In the genomic region with DNA sequence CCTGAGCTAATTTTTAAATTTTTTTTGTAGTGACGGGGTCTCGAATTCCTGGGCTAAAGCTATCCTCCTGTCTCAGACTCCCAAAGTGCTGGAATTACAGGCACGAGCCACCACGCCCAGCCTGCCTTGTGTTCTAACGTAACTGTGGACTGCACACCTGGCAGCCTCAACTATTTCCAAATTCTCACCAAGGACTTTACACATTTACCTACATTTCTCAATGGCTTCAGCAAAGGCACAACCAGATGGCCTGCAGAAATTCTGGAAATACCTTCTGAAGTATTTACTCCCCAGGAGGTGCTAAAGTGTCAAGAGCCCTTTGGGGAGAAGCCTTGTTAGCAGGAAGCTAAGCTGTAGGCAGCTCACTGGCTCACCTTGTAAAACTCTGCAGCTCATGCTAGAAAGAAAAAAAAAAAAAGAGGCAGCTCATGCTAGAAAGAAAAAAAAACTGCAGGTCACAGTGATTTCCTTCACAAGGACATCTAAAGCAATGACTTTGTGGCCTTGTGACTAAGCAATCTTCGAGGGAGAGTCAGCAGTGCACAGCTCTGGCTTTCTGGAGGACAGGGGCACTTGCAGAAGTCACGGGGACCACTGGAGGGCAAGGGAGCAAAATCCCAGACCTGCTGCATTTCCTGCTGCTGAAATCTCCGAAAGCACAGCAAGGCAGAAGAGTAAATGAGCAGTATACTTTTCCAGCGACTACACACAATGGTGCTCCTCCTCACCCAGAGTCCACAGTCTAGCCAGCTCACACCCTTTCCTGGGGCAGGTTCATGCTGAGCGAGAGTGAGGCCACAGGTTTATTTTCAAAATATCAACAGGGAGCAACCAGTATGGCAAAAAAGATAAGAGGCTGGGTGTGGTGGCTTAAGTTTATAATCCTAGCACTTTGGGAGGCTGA, we compare ENCODE assay signal across 13 cellular contexts. TPM values are rescaled to one million over a fixed set of nuclear protein-coding genes. Genes with fewer than 3 reads are reported as not detected.
DNase-seq lines count a peak whose midpoint lies in the region; ATAC-seq and TF ChIP-seq lines count a peak whose summit lies in the region.
"Had no signal": no experiment of that assay in that cellular context is flagged by ENCODE, and none has a peak within 500 bp of the region (broad histone marks: within the 10 kb centered on the region; RNA-seq: fewer than 3 reads in every experiment).

No MANE protein-coding gene starts in this region.

- H3K4me2 ChIP-seq in mesenchymal stem cell (ENCODE audit: low read length, poor library complexity, severe bottlenecking), result no peak overlapping the region
- H3K4me2 ChIP-seq: BLaER1 had no signal

- DNase-seq in Caco-2 (peak; percentile 70 to 82), HuH-7.5 (ENCODE audit: low spot score) (peak; percentile 27), dermis blood vessel endothelial cell (peak; percentile 27), mesenchymal stem cell (peak; percentile 19), T-cell (no peak)
- DNase-seq: amniotic stem cell, foreskin fibroblast, NCI-H1436 treated with DMSO at 0.1 percent for 48 hours had no signal

- no peak overlapping the region for H3K23ac ChIP-seq in mesenchymal stem cell (ENCODE audit: low read length in 2 of 2)

- no peak overlapping the region for H4K8ac ChIP-seq in mesenchymal stem cell (ENCODE audit: low read length)

- H3K27me3 ChIP-seq in Caco-2 (replicated peaks; ENCODE audit: control insufficient read depth, insufficient read depth, low read length) (no peaks in the 10 kb centered on the region), mesenchymal stem cell (ENCODE audit: control insufficient read depth in 1 of 2, insufficient read depth in 1 of 2, low read length in 2 of 2) (no peaks in the 10 kb centered on the region)
- H3K27me3 ChIP-seq: BLaER1 had no signal

- POLR2A ChIA-PET in Caco-2 (lab: Charles Lee), result interaction anchor here (0.6 to 1.4 kb wide), 7 partner anchors 31 to 416 kb away, joined by 3 to 7 read pairs (median 4); partner anchors contain the start of gene BAIAP2L1
- POLR2A ChIA-PET in T-cell (lab: Charles Lee), result no interaction called here

- H3K36me3 ChIP-seq in Caco-2 (ENCODE audit: control insufficient read depth, insufficient read depth, low read length) (no peaks in the 10 kb centered on the region; the same call in 1 of the 2 replicates), mesenchymal stem cell (ENCODE audit: control insufficient read depth in 1 of 2, insufficient read depth in 2 of 2, low read depth in 1 of 2, low read length in 2 of 2) (peaks cover 0 to 18% of the 10 kb centered on the region in 2 experiments)
- H3K36me3 ChIP-seq: BLaER1, prostate gland had no signal

- no peak overlapping the region for H3K4ac ChIP-seq in mesenchymal stem cell (ENCODE audit: low read depth in 1 of 2, low read length in 2 of 2)

- peaks cover 26% of the 10 kb centered on the region for H3K79me1 ChIP-seq in mesenchymal stem cell (replicated peaks; ENCODE audit: low read length, poor library complexity, severe bottlenecking)

- H3K4me1 Mint-ChIP-seq in Caco-2 (ENCODE audit: low read depth, unreplicated experiment) (peaks cover 21% of the 10 kb centered on the region), T-cell (peaks cover 0 to 5% (median 0%) of the 10 kb centered on the region in 3 donors)

- no peak overlapping the region for H2AK5ac ChIP-seq in mesenchymal stem cell (ENCODE audit: low read length, severe bottlenecking)

- H2AFZ ChIP-seq in mesenchymal stem cell (ENCODE audit: low read depth, low read length), result no peak overlapping the region

- H3K18ac ChIP-seq in mesenchymal stem cell (ENCODE audit: low read depth in 1 of 2, low read length in 2 of 2), result peak overlapping the region in 1 of 2 experiments; percentile 50

- WGBS in mesenchymal stem cell, result 75% methylated on average over 10 of the region's 10 CpGs

- ATAC-seq in HG03175 (IDR thresholded peaks at IDR 0.05; ENCODE audit: unreplicated experiment), result no peak
- no peak for ATAC-seq in GM21717 (IDR thresholded peaks at IDR 0.05; ENCODE audit: unreplicated experiment)
- no peak for ATAC-seq in T-cell (replicated peaks in 1 of 4)
- ATAC-seq in HG02678 (IDR thresholded peaks at IDR 0.05; ENCODE audit: unreplicated experiment), result no peak

- H3K27me3 Mint-ChIP-seq in Caco-2 (ENCODE audit: insufficient read depth, unreplicated experiment) (no peaks in the 10 kb centered on the region), T-cell (no peaks in the 10 kb centered on the region)

- H3K14ac ChIP-seq in mesenchymal stem cell (ENCODE audit: low read length in 2 of 2), result no peak overlapping the region

- intact Hi-C loops in Caco-2 (cut with micrococcal nuclease; ENCODE audit: unreplicated experiment), result loop anchor here (2.0 kb wide), 2 partner anchors 40 to 58 kb away; partner anchors contain the start of gene BAIAP2L1

- peak in 1 of 2 experiments; percentile 44 for TF ChIP-seq CTCF in Caco-2 (IDR thresholded peaks at IDR 0.05; ENCODE audit: insufficient read depth in 1 of 2, low read depth in 1 of 2, low read length in 1 of 2, severe bottlenecking in 1 of 2, unreplicated experiment in 1 of 2)

- H2BK15ac ChIP-seq in mesenchymal stem cell (ENCODE audit: low read depth, poor library complexity, severe bottlenecking), result no peak overlapping the region

- H4K91ac ChIP-seq in mesenchymal stem cell (ENCODE audit: low read length), result no peak overlapping the region

- no peak overlapping the region for H2BK5ac ChIP-seq in mesenchymal stem cell (ENCODE audit: low read depth, low read length, poor library complexity, severe bottlenecking)

- BruUV-seq in Caco-2 (replicated peaks; lab: Mats Ljungman, UMichigan), result no TSS peak

- H2BK12ac ChIP-seq in mesenchymal stem cell (ENCODE audit: low read length in 2 of 2), result no peak overlapping the region

- H3K4me3 ChIP-seq in Caco-2 (ENCODE audit: low read depth, low read length), result no peak overlapping the region
- H3K4me3 ChIP-seq in mesenchymal stem cell (ENCODE audit: insufficient read depth in 1 of 2, low read depth in 1 of 2, low read length in 2 of 2), result no peak overlapping the region
- H3K4me3 ChIP-seq: BLaER1, prostate gland had no signal

- peak overlapping the region; percentile 32 for H3K4me3 Mint-ChIP-seq in Caco-2 (ENCODE audit: unreplicated experiment)
- no peak overlapping the region for H3K4me3 Mint-ChIP-seq in T-cell

- no peak overlapping the region for H3K9ac ChIP-seq in mesenchymal stem cell (ENCODE audit: low read length)
- H3K9ac ChIP-seq: BLaER1 had no signal

- H3K4me1 ChIP-seq in Caco-2 (peaks cover 35% of the 10 kb centered on the region), mesenchymal stem cell (ENCODE audit: control insufficient read depth, insufficient read depth, low read depth, low read length) (peaks cover 19% of the 10 kb centered on the region)
- H3K4me1 ChIP-seq: BLaER1, prostate gland had no signal

- H3K9me3 ChIP-seq in Caco-2, result no peaks in the 10 kb centered on the region
- H3K9me3 ChIP-seq in mesenchymal stem cell (ENCODE audit: control insufficient read depth, low read length), result no peaks in the 10 kb centered on the region
- H3K9me3 ChIP-seq: BLaER1, prostate gland had no signal

- CTCF ChIA-PET in Caco-2 (lab: Charles Lee), result interaction anchor here (0.5 to 1.4 kb wide), 11 partner anchors 17 to 177 kb away, joined by 3 to 14 read pairs (median 4); partner anchors contain the start of gene BAIAP2L1
- CTCF ChIA-PET in T-cell (lab: Charles Lee), result no interaction called here

- H2BK120ac ChIP-seq in mesenchymal stem cell (ENCODE audit: low read depth, low read length), result no peak overlapping the region

- H3K27ac Mint-ChIP-seq in Caco-2 (ENCODE audit: unreplicated experiment) (peak overlapping the region; percentile 91), T-cell (no peak overlapping the region)

- H3K36me3 Mint-ChIP-seq in Caco-2 (ENCODE audit: insufficient read depth, unreplicated experiment) (peaks cover 44% of the 10 kb centered on the region), T-cell (no peaks in the 10 kb centered on the region)

- H3K27ac ChIP-seq in mesenchymal stem cell (ENCODE audit: low read length, poor library complexity, severe bottlenecking), result peak overlapping the region; percentile 70
- H3K27ac ChIP-seq: BLaER1, prostate gland had no signal

- H3K9me3 Mint-ChIP-seq in Caco-2 (ENCODE audit: unreplicated experiment) (no peaks in the 10 kb centered on the region), T-cell (no peaks in the 10 kb centered on the region)

RNA-seq across cellular contexts. Expression of gene BAIAP2L1, which starts 40.4 kb away (rescaled TPM):
- total RNA-seq in Caco-2 (2022), result 60.9 and 66.9 TPM in 2 replicates
- total RNA-seq in dermis blood vessel endothelial cell, result 0.84 and 1.4 TPM in 2 replicates
- polyA plus RNA-seq in mesenchymal stem cell (2013, experiment 1 of 2), result 10.1 TPM
- 10.6 TPM for polyA plus RNA-seq in mesenchymal stem cell (2013, experiment 2 of 2)
- total RNA-seq in T-cell, result 1 to 10 TPM in 4 of 5 donors, under 1 TPM in 1; 0.92 to 2.6 (median 1.5) TPM

Comparison
In these comparisons a context has a peak if more than half of its experiments do, and no peak if none do; other contexts are left out.
1. DNase-seq: peak in Caco-2 (2 of 2), HuH-7.5 (single experiment), dermis blood vessel endothelial cell (single experiment) and mesenchymal stem cell (single experiment); none in T-cell (0 of 34).
2. RNA of gene BAIAP2L1, which starts 40.4 kb away (total RNA-seq): 60.9 to 66.9 TPM in Caco-2; 0.92 to 2.6 TPM in T-cell and 0.84 to 1.4 TPM in dermis blood vessel endothelial cell; every median in the first group is over 10 times any median in the second.